17 cellular contexts compared by ENCODE assay signal in the genomic region with DNA sequence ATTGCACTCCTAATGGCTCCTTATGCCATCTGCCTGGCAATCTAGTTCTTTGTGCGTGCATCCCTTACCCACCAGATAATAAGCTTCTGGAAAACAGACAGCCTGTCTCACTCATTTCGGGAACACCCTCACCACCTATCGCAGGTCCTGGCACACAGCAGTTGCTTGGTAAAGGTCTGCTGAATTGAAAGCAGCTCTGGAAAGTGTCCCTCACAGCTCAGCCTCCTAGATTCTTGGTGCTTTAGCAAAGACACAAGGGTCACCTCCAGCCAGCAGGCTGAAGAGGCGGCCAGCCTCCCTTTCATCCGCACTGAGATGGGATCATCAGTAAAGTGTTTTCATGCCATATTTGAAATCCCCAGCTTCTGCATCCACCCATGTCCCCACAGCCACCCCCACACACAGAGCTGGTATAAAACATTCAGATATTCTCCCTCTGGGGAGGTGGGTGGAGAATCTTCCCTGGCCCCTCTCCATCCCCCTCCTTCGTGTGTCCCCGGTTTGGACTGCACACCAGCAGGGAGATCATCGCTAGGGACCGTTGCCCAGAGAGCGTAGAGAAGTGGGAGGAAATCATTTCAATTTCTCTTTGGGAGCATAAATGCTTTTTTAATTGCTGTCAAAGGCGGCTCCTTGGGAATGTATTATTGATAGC. TPM values are rescaled to one million over a fixed set of nuclear protein-coding genes. Genes with fewer than 3 reads are reported as not detected.
DNase-seq lines count a peak whose midpoint lies in the region; ATAC-seq and TF ChIP-seq lines count a peak whose summit lies in the region.
"Had no signal": no experiment of that assay in that cellular context is flagged by ENCODE, and none has a peak within 500 bp of the region (broad histone marks: within the 10 kb centered on the region; RNA-seq: fewer than 3 reads in every experiment).

No MANE protein-coding gene starts in this region.

- H3K27ac Mint-ChIP-seq in immature natural killer cell: no peak overlapping the region
- H3K27ac Mint-ChIP-seq: activated CD4-positive, alpha-beta memory T cell treated with anti-CD3 and anti-CD28 coated beads for 36 hours; B cell; progenitor cell of endocrine pancreas had no signal

- H3K4me1 ChIP-seq in heart right ventricle: peaks cover 9 to 52% (median 39%) of the 10 kb centered on the region in 9 donors
- peaks cover 14% of the 10 kb centered on the region for H3K4me1 ChIP-seq in osteoblast (ENCODE audit: insufficient read depth, low read length)

- no peaks in the 10 kb centered on the region for H3K36me3 Mint-ChIP-seq in immature natural killer cell
- H3K36me3 Mint-ChIP-seq: activated CD4-positive, alpha-beta memory T cell treated with anti-CD3 and anti-CD28 coated beads for 36 hours had no signal

- peak; percentile 35 to 88 (median 82) for ATAC-seq in heart right ventricle
- no peak for ATAC-seq in GM19023 (IDR thresholded peaks at IDR 0.05; ENCODE audit: unreplicated experiment)
- no peak for ATAC-seq in HG03025 (IDR thresholded peaks at IDR 0.05; ENCODE audit: low FRiP score, unreplicated experiment)
- ATAC-seq: PC-3 had no signal

- no peak overlapping the region for H3K4me3 Mint-ChIP-seq in immature natural killer cell
- H3K4me3 Mint-ChIP-seq: activated CD4-positive, alpha-beta memory T cell treated with anti-CD3 and anti-CD28 coated beads for 36 hours; B cell had no signal

- H3K4me1 Mint-ChIP-seq in immature natural killer cell: peaks cover 0 to 6% of the 10 kb centered on the region in 2 donors
- H3K4me1 Mint-ChIP-seq: B cell had no signal

- H3K27ac ChIP-seq in heart right ventricle (peak overlapping the region; percentile 18 to 79 (median 65)), osteoblast (ENCODE audit: low read depth, low read length) (no peak overlapping the region)
- H3K27ac ChIP-seq: lower lobe of right lung had no signal

- H3K9me3 ChIP-seq in heart right ventricle: no peaks in the 10 kb centered on the region
- H3K9me3 ChIP-seq in osteoblast (ENCODE audit: low read depth, low read length): no peaks in the 10 kb centered on the region
- H3K9me3 ChIP-seq: lower lobe of right lung had no signal

- no peak overlapping the region for H3K4me3 ChIP-seq in heart right ventricle
- no peak overlapping the region for H3K4me3 ChIP-seq in osteoblast (ENCODE audit: insufficient read depth, low read length)
- H3K4me3 ChIP-seq: lower lobe of right lung had no signal

- in situ Hi-C loops in G401 (cut with HindIII; ENCODE audit: low sequenced_read_pairs): loop anchor here (25.0 kb wide), 1 partner anchor 115 kb away; no protein-coding TSS in a partner anchor

- no peaks in the 10 kb centered on the region for H4K20me1 ChIP-seq in osteoblast (ENCODE audit: insufficient read depth, low read length)

- TF ChIP-seq CTCF in heart right ventricle (IDR thresholded peaks at IDR 0.05): no peak
- TF ChIP-seq CTCF in osteoblast (IDR thresholded peaks at IDR 0.05; ENCODE audit: extremely low read depth, low read depth, low read length): no peak

- H3K27me3 ChIP-seq in heart right ventricle: no peaks in the 10 kb centered on the region
- H3K27me3 ChIP-seq in osteoblast (ENCODE audit: insufficient read depth, low read length): no peaks in the 10 kb centered on the region

- DNase-seq in G401 (ENCODE audit: low spot score) (peak; percentile 61), NCI-H524 (lab: John Stamatoyannopoulos, UW) (peak; percentile 70 to 79), heart right ventricle (peak; percentile 37 to 67), osteoblast (ENCODE audit: insufficient read length, low spot score, missing footprints) (no peak), NCI-H774 (lab: John Stamatoyannopoulos, UW) (no peak), immature natural killer cell (no peak)
- DNase-seq: activated CD4-positive, alpha-beta memory T cell treated with anti-CD3 and anti-CD28 coated beads for 36 hours; activated effector memory CD4-positive, alpha-beta T cell treated with anti-CD3 and anti-CD28 coated beads, Interleukin-2, amount 50 U/mL, for 16 hours; EL; lower lobe of right lung; PC-3; stimulated activated CD4-positive, alpha-beta T cell treated with anti-CD3 and anti-CD28 coated beads, Interleukin-4, amount 100 ng/mL, for 1 hour; stimulated activated naive CD4-positive, alpha-beta T cell had no signal

- peak overlapping the region; percentile 73 for H2AFZ ChIP-seq in osteoblast (ENCODE audit: low read length)

- 27 to 36% methylated on average over 11 of the region's 11 CpGs for WGBS in heart right ventricle, 2 donors

- peak overlapping the region; percentile 37 for H3K4me2 ChIP-seq in osteoblast (ENCODE audit: insufficient read depth, low read length)

- intact Hi-C loops in heart right ventricle (cut with DNase I): loop anchor here in 5 of 10 donors (2.0 to 5.0 kb wide), 2 partner anchors 39 to 40 kb away; no protein-coding TSS in a partner anchor

- peaks cover 2 to 7% (median 5%) of the 10 kb centered on the region in 3 donors for H3K27me3 Mint-ChIP-seq in immature natural killer cell (ENCODE audit: low read depth in 3 of 3)
- H3K27me3 Mint-ChIP-seq: activated CD4-positive, alpha-beta memory T cell treated with anti-CD3 and anti-CD28 coated beads for 36 hours had no signal

- H3K9me3 Mint-ChIP-seq in immature natural killer cell: no peaks in the 10 kb centered on the region
- H3K9me3 Mint-ChIP-seq: activated CD4-positive, alpha-beta memory T cell treated with anti-CD3 and anti-CD28 coated beads for 36 hours had no signal

- H3K36me3 ChIP-seq in heart right ventricle: no peaks in the 10 kb centered on the region
- H3K36me3 ChIP-seq in osteoblast (ENCODE audit: insufficient read depth, low read length): no peaks in the 10 kb centered on the region
- H3K36me3 ChIP-seq: lower lobe of right lung had no signal

- H3K79me2 ChIP-seq in osteoblast (ENCODE audit: insufficient read depth, low read length): no peaks in the 10 kb centered on the region

RNA-seq across cellular contexts. Expression of a gene that starts 29.1 kb away (rescaled TPM):
- total RNA-seq in G401 (2014; rRNA removed; shearing (Covaris generic)): 5.4 and 6.7 TPM in 2 replicates
- total RNA-seq in heart right ventricle: 100 to 1,000 TPM in 8 of 10 donors, 10 to 100 TPM in 2; 85.2 to 224 (median 125) TPM
- polyA plus RNA-seq in heart right ventricle: 10 to 100 TPM; 64.2 to 85.6 TPM
- total RNA-seq in osteoblast: 112 and 124 TPM in 2 replicates
- polyA plus RNA-seq in immature natural killer cell: 10 to 100 TPM; 24.5 to 63.1 (median 36.8) TPM

Comparison
In these comparisons a context has a peak if more than half of its experiments do, and no peak if none do; other contexts are left out.
1. DNase-seq: peak in G401 (single experiment), NCI-H524 (2 of 2) and heart right ventricle (2 of 2); none in osteoblast (single experiment), NCI-H774 (single experiment) and immature natural killer cell (0 of 3).
2. ATAC-seq: peak in heart right ventricle (8 of 8); none in GM19023 (single experiment) and HG03025 (single experiment).
3. RNA of a gene that starts 29.1 kb away (total RNA-seq): 85.2 to 224 TPM in heart right ventricle and 112 to 124 TPM in osteoblast; 5.4 to 6.7 TPM in G401; every median in the first group is over 10 times any median in the second.